Comparison of ENCODE assay signal across 8 cellular contexts in the genomic region with DNA sequence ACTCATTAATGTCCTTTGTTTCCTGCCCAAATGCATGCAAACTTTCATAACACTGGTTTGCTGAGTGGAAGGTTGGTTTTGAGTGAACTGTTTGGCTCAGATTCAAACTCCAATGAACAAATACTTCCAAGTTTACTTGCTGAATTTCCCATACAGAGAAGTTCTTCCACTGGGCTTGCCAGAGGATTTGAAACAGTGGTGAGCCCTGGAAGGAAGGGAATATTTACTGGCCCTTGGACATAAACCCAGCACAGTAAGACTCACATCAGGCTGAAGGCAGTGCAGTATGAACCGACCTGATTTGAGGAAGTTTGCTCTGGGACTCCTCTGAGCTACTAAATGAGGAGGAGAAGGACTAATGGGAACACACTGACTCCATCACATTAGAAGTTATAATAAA. TPM values are rescaled to one million over a fixed set of nuclear protein-coding genes. Genes with fewer than 3 reads are reported as not detected.
DNase-seq lines count a peak whose midpoint lies in the region; ATAC-seq and TF ChIP-seq lines count a peak whose summit lies in the region.

No MANE protein-coding gene starts in this region.

- no peaks in the 10 kb centered on the region for H3K36me3 ChIP-seq in CD4-positive, CD25-positive, alpha-beta regulatory T cell (ENCODE audit: control insufficient read depth, insufficient read depth, low read length)
- no peaks in the 10 kb centered on the region for H3K36me3 ChIP-seq in OCI-LY7 (ENCODE audit: insufficient read depth, low read length)

- DNase-seq in CD4-positive, CD25-positive, alpha-beta regulatory T cell, result no peak
- DNase-seq in astrocyte of the hippocampus (ENCODE audit: low read depth, low spot score), result peak; percentile 74
- peak in 1 of 3 donors; percentile 45 for DNase-seq in right cardiac atrium
- DNase-seq in sciatic nerve (ENCODE audit: low spot score), result no peak
- no peak for DNase-seq in OCI-LY7 (ENCODE audit: low spot score)
- DNase-seq in SW480 (ENCODE audit: low spot score), result no peak
- no peak for DNase-seq in activated CD4-positive, alpha-beta T cell treated with anti-CD3 and anti-CD28 coated beads, Interleukin-2, amount 50 U/mL, for 48 hours

- no peak overlapping the region for H2AFZ ChIP-seq in OCI-LY7 (ENCODE audit: low read length)

- H3K79me2 ChIP-seq in OCI-LY7 (ENCODE audit: insufficient read depth, low read depth, low read length), result peaks cover 10% of the 10 kb centered on the region; the same call in 1 of the 2 replicates

- no peak overlapping the region for H3K27ac ChIP-seq in CD4-positive, CD25-positive, alpha-beta regulatory T cell (ENCODE audit: insufficient read depth, low read length, poor library complexity, severe bottlenecking)
- H3K27ac ChIP-seq in right cardiac atrium (ENCODE audit: low read length) (peak overlapping the region; percentile 90), OCI-LY7 (ENCODE audit: low read depth, low read length, poor library complexity, severe bottlenecking) (no peak overlapping the region)

- H4K20me1 ChIP-seq in OCI-LY7 (ENCODE audit: insufficient read depth, low read length), result no peaks in the 10 kb centered on the region

- POLR2A ChIA-PET in OCI-LY7 (lab: Charles Lee), result interaction anchor here (0.6 to 1.1 kb wide), 4 partner anchors 36 to 790 kb away, joined by 3 to 5 read pairs (median 4); no protein-coding TSS in a partner anchor

- no peaks in the 10 kb centered on the region for H3K27me3 ChIP-seq in CD4-positive, CD25-positive, alpha-beta regulatory T cell (ENCODE audit: control insufficient read depth, insufficient read depth, low read length)
- H3K27me3 ChIP-seq in right cardiac atrium (ENCODE audit: control insufficient read depth, insufficient read depth), result no peaks in the 10 kb centered on the region

- H3K9me2 ChIP-seq in OCI-LY7 (ENCODE audit: insufficient read depth, low read length), result no peaks in the 10 kb centered on the region

- H3K27ac Mint-ChIP-seq in CD4-positive, CD25-positive, alpha-beta regulatory T cell, result peak overlapping the region; percentile 70 to 99 (median 87)

- WGBS in right cardiac atrium, result 2% methylated on average over 1 of the region's 1 CpG

- peak overlapping the region in 3 of 4 donors; percentile 1 to 58 (median 24) for H3K4me3 Mint-ChIP-seq in CD4-positive, CD25-positive, alpha-beta regulatory T cell

- intact Hi-C loops in right cardiac atrium (cut with DNase I) (loop anchor here in 3 of 4 donors (2.0 to 10.0 kb wide), 5 partner anchors 50 to 120 kb away; partner anchors contain the start of gene REV3L (in 2 of the 3)), sciatic nerve (cut with DNase I) (no loop called here), OCI-LY7 (cut with micrococcal nuclease; ENCODE audit: unreplicated experiment) (no loop called here)

- no peaks in the 10 kb centered on the region for H3K27me3 Mint-ChIP-seq in CD4-positive, CD25-positive, alpha-beta regulatory T cell

- ATAC-seq in CD4-positive, CD25-positive, alpha-beta regulatory T cell (ENCODE audit: low read depth in 2 of 2), result no peak
- ATAC-seq in right cardiac atrium (peak; percentile 42 to 49), sciatic nerve (peak; percentile 42), GM19395 (IDR thresholded peaks at IDR 0.05; ENCODE audit: unreplicated experiment) (no peak)

- no peak overlapping the region for H3K4me3 ChIP-seq in CD4-positive, CD25-positive, alpha-beta regulatory T cell (ENCODE audit: low read depth, low read length)
- no peak overlapping the region for H3K4me3 ChIP-seq in right cardiac atrium (ENCODE audit: low read length)
- no peak overlapping the region for H3K4me3 ChIP-seq in OCI-LY7 (ENCODE audit: low read depth, low read length, poor library complexity, severe bottlenecking)

- no peak overlapping the region for H3K4me2 ChIP-seq in OCI-LY7 (ENCODE audit: low read length)

- H3K9me3 ChIP-seq in CD4-positive, CD25-positive, alpha-beta regulatory T cell (ENCODE audit: control insufficient read depth in 2 of 2, low read length in 2 of 2), result no peaks in the 10 kb centered on the region
- H3K9me3 ChIP-seq in right cardiac atrium (ENCODE audit: control insufficient read depth, low read length) (no peaks in the 10 kb centered on the region), OCI-LY7 (ENCODE audit: low read length) (no peaks in the 10 kb centered on the region)

- no peak for TF ChIP-seq CTCF in OCI-LY7 (conservative IDR thresholded peaks at IDR 0.05; ENCODE audit: low read length)

- H3K4me1 ChIP-seq in CD4-positive, CD25-positive, alpha-beta regulatory T cell (ENCODE audit: control insufficient read depth, insufficient read depth, low read length, poor library complexity, severe bottlenecking), result peaks cover 46% of the 10 kb centered on the region
- H3K4me1 ChIP-seq in right cardiac atrium (ENCODE audit: control insufficient read depth, insufficient read depth, low read length), result peaks cover 21% of the 10 kb centered on the region
- peaks cover 25% of the 10 kb centered on the region for H3K4me1 ChIP-seq in OCI-LY7 (ENCODE audit: insufficient read depth, low read length, poor library complexity, severe bottlenecking)

- peaks cover 19% of the 10 kb centered on the region for H3K36me3 Mint-ChIP-seq in CD4-positive, CD25-positive, alpha-beta regulatory T cell

- peaks cover 28 to 83% (median 59%) of the 10 kb centered on the region in 4 donors for H3K4me1 Mint-ChIP-seq in CD4-positive, CD25-positive, alpha-beta regulatory T cell

- no peaks in the 10 kb centered on the region for H3K9me3 Mint-ChIP-seq in CD4-positive, CD25-positive, alpha-beta regulatory T cell

- no TSS peak for BruUV-seq in OCI-LY7 (replicated peaks; lab: Mats Ljungman, UMichigan)

- CTCF ChIA-PET in OCI-LY7 (lab: Charles Lee; ENCODE audit: unreplicated experiment), result no interaction called here

RNA-seq across cellular contexts. Expression of gene TRAF3IP2, which starts 3.8 kb away (rescaled TPM):
- total RNA-seq in CD4-positive, CD25-positive, alpha-beta regulatory T cell, result 28.7 TPM
- 10 to 100 TPM; 20.7 to 30.1 (median 25.2) TPM for polyA plus RNA-seq in CD4-positive, CD25-positive, alpha-beta regulatory T cell
- total RNA-seq in right cardiac atrium (10 to 100 TPM; 12.7 to 16.0 (median 13.1) TPM), sciatic nerve (11.6 TPM), OCI-LY7 (2022) (20.3 and 21.9 TPM in 2 replicates)
- 14.1 TPM for polyA plus RNA-seq in right cardiac atrium
- 9.4 and 9.5 TPM in 2 replicates for total RNA-seq in OCI-LY7 (2014; rRNA removed; shearing (Covaris generic))

Comparison
In these comparisons a context has a peak if more than half of its experiments do, and no peak if none do; other contexts are left out.
1. ATAC-seq: peak in right cardiac atrium (2 of 2) and sciatic nerve (single experiment); none in CD4-positive, CD25-positive, alpha-beta regulatory T cell (0 of 2) and GM19395 (single experiment).
2. intact Hi-C loops: an anchor here in right cardiac atrium (2.0 to 10.0 kb wide); none called in sciatic nerve and OCI-LY7.